Comparison of ENCODE assay signal across 12 cellular contexts in the genomic region with DNA sequence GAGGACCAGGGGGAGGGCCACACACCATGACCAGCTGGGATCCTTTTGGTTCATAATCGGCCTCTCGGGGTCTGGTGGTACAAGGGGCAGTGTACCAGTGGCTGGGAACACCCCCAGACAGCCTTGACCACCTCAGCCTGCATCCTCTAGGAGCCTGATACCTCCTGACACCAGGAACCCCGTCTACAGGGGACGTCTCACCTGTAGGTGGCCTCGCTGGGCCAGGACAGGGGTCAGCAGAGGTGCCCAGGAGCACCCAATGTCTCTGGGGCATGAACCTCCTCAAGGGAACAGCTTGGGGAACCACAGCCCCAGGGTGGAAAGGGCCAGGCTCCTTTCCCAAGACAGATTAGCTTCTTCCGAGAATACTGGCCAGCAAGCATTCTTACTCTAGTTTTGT.
DNase-seq lines count a peak whose midpoint lies in the region; ATAC-seq and TF ChIP-seq lines count a peak whose summit lies in the region.
"Had no signal": no experiment of that assay in that cellular context is flagged by ENCODE, and none has a peak within 500 bp of the region (broad histone marks: within the 10 kb centered on the region; RNA-seq: fewer than 3 reads in every experiment).

No MANE protein-coding gene starts in this region.

- DNase-seq in AG10803 (ENCODE audit: low read depth), result no peak
- DNase-seq in GM10248 (ENCODE audit: extremely low spot score), result peak; percentile 64
- DNase-seq in iPS-NIHi7 (ENCODE audit: extremely low spot score), result peak; percentile 43
- DNase-seq in stimulated activated naive CD4-positive, alpha-beta T cell (lab: John Stamatoyannopoulos, UW), result no peak
- no peak for DNase-seq in NCI-H526 treated with DMSO at 0.1 percent for 48 hours (lab: John Stamatoyannopoulos, UW)
- DNase-seq: activated gamma-delta T cell, GDM1, NCI-H1930, SW 1271 had no signal

- ATAC-seq in SK-N-SH treated with all-trans-retinoic acid at 6 μM for 48 hours (peak; percentile 38), HG03342 (IDR thresholded peaks at IDR 0.05; ENCODE audit: unreplicated experiment) (no peak), HG03457 (IDR thresholded peaks at IDR 0.05; ENCODE audit: unreplicated experiment) (no peak)

- CTCF ChIA-PET in GM10248 (lab: Yijun Ruan, JAX), result interaction anchor here (1.1 to 1.4 kb wide), 4 partner anchors 10 to 408 kb away, joined by 3 to 4 read pairs (median 3); no protein-coding TSS in a partner anchor

- POLR2A ChIA-PET in GM10248 (lab: Yijun Ruan, JAX), result no interaction called here

- H3K4me3 ChIP-seq in AG10803 (ENCODE audit: low read length), result no peak overlapping the region

- TF ChIP-seq CTCF in AG10803 (conservative IDR thresholded peaks at IDR 0.05; ENCODE audit: low read length) (peak; percentile 14; the same call in 1 of the 2 replicates), GM10248 (IDR thresholded peaks at IDR 0.05; ENCODE audit: control extremely low read depth, extremely low read depth, low read depth, missing control alignments) (peak; percentile 65)

TF ChIP-seq in SK-N-SH treated with all-trans-retinoic acid at 6 μM for 48 hours, 23 proteins besides CTCF, POLR2A, EP300 and RAD21:
- TF ChIP-seq PPARA (CRISPR knock-in tag; IDR thresholded peaks at IDR 0.05; ENCODE audit: borderline replicate concordance), result no peak
- no peak for TF ChIP-seq CREB5 (CRISPR knock-in tag; IDR thresholded peaks at IDR 0.05; ENCODE audit: low read depth)
- no peak for TF ChIP-seq ZFP30 (CRISPR knock-in tag; IDR thresholded peaks at IDR 0.05)
- no peak for TF ChIP-seq OSR1 (CRISPR knock-in tag; IDR thresholded peaks at IDR 0.05)
- no peak for TF ChIP-seq TCF4 (CRISPR knock-in tag; IDR thresholded peaks at IDR 0.05; ENCODE audit: borderline replicate concordance)
- no peak for TF ChIP-seq BACH2 (CRISPR knock-in tag; IDR thresholded peaks at IDR 0.05; ENCODE audit: borderline replicate concordance)
- TF ChIP-seq TSHZ2 (CRISPR knock-in tag; IDR thresholded peaks at IDR 0.05), result no peak
- no peak for TF ChIP-seq CSDC2 (CRISPR knock-in tag; IDR thresholded peaks at IDR 0.05)
- no peak for TF ChIP-seq ZNF8 (CRISPR knock-in tag; IDR thresholded peaks at IDR 0.05)
- no peak for TF ChIP-seq CSRNP3 (CRISPR knock-in tag; IDR thresholded peaks at IDR 0.05)
- TF ChIP-seq ZNF70 (CRISPR knock-in tag; IDR thresholded peaks at IDR 0.05), result no peak
- no peak for TF ChIP-seq TOX (CRISPR knock-in tag; IDR thresholded peaks at IDR 0.05; ENCODE audit: borderline replicate concordance)
- TF ChIP-seq RARB (CRISPR knock-in tag; IDR thresholded peaks at IDR 0.05), result no peak
- TF ChIP-seq, protein P1, sequence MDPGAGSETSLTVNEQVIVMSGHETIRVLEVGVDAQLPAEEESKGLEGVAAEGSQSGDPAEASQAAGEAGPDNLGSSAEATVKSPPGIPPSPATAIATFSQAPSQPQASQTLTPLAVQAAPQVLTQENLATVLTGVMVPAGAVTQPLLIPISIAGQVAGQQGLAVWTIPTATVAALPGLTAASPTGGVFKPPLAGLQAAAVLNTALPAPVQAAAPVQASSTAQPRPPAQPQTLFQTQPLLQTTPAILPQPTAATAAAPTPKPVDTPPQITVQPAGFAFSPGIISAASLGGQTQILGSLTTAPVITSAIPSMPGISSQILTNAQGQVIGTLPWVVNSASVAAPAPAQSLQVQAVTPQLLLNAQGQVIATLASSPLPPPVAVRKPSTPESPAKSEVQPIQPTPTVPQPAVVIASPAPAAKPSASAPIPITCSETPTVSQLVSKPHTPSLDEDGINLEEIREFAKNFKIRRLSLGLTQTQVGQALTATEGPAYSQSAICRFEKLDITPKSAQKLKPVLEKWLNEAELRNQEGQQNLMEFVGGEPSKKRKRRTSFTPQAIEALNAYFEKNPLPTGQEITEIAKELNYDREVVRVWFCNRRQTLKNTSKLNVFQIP (CRISPR knock-in tag; IDR thresholded peaks at IDR 0.05; ENCODE audit: borderline replicate concordance, low read depth), result no peak
- TF ChIP-seq ZC3H10 (CRISPR knock-in tag; IDR thresholded peaks at IDR 0.05), result no peak
- no peak for TF ChIP-seq ZNF565 (CRISPR knock-in tag; conservative IDR thresholded peaks at IDR 0.05; ENCODE audit: low read depth)
- TF ChIP-seq, protein P2, sequence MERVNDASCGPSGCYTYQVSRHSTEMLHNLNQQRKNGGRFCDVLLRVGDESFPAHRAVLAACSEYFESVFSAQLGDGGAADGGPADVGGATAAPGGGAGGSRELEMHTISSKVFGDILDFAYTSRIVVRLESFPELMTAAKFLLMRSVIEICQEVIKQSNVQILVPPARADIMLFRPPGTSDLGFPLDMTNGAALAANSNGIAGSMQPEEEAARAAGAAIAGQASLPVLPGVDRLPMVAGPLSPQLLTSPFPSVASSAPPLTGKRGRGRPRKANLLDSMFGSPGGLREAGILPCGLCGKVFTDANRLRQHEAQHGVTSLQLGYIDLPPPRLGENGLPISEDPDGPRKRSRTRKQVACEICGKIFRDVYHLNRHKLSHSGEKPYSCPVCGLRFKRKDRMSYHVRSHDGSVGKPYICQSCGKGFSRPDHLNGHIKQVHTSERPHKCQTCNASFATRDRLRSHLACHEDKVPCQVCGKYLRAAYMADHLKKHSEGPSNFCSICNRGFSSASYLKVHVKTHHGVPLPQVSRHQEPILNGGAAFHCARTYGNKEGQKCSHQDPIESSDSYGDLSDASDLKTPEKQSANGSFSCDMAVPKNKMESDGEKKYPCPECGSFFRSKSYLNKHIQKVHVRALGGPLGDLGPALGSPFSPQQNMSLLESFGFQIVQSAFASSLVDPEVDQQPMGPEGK (CRISPR knock-in tag; IDR thresholded peaks at IDR 0.05; ENCODE audit: borderline replicate concordance), result no peak
- TF ChIP-seq ESRRG (CRISPR knock-in tag; IDR thresholded peaks at IDR 0.05), result no peak
- TF ChIP-seq ZFP3 (CRISPR knock-in tag; IDR thresholded peaks at IDR 0.05), result no peak

Comparison
In these comparisons a context has a peak if more than half of its experiments do, and no peak if none do; other contexts are left out.
1. DNase-seq: peak in GM10248 (single experiment) and iPS-NIHi7 (single experiment); none in AG10803 (single experiment), stimulated activated naive CD4-positive, alpha-beta T cell (0 of 6) and NCI-H526 treated with DMSO at 0.1 percent for 48 hours (single experiment).